Comparison of ENCODE assay signal across 3 cellular contexts in the genomic region with DNA sequence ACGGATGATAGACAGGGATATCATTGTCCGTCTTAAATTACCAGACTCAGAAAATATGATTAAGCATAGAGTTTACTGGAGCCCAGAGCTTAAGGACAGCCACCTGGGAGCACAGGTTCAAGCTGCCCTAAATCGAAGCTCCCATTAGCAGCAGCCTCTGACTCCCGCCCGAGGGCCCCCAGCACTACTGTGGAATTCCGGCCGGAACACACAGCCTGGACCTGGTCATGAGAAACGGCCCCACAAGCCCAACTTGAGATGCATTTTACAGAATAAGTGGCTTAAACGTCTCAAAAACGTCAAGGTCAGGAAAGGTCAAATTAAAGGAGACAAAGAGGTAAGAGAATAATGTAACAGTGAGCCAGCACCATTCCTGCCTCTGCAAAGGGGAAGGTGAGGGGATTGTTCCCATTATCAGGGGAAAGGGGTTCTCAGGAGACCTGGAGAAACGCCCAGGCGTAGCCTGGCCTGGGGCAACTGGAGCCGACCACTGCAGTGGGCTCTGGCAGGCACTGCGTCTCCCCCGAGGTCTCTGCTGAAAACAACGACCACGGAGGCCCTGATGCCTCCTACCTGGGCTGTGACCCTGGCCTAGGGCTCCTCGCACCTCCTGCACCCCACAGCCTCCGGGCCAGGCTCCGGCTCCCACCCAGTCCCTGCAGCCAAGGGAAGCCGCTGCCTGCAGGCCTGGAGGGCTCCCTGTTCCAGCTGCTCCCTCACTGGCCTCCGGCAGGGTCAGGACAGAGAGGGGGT.
TF ChIP-seq lines count a peak whose summit lies in the region.

No MANE protein-coding gene starts in this region.

TF ChIP-seq in A549, 52 proteins besides CTCF, POLR2A, EP300 and RAD21:
- TF ChIP-seq, protein P1, sequence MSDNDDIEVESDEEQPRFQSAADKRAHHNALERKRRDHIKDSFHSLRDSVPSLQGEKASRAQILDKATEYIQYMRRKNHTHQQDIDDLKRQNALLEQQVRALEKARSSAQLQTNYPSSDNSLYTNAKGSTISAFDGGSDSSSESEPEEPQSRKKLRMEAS (IDR thresholded peaks at IDR 0.05) = no peak
- no peak for TF ChIP-seq POLR2AphosphoS2 (conservative IDR thresholded peaks at IDR 0.05; ENCODE audit: low read length)
- no peak for TF ChIP-seq ESRRA (IDR thresholded peaks at IDR 0.05; ENCODE audit: borderline replicate concordance, low read length)
- TF ChIP-seq CEBPB (IDR thresholded peaks at IDR 0.05) = no peak
- TF ChIP-seq GATA3 (IDR thresholded peaks at IDR 0.05; ENCODE audit: borderline replicate concordance) = no peak
- TF ChIP-seq FOSB (CRISPR knock-in tag; IDR thresholded peaks at IDR 0.05) = no peak
- TF ChIP-seq CHD2 (IDR thresholded peaks at IDR 0.05; ENCODE audit: low read length, partially characterized antibody) = no peak
- no peak for TF ChIP-seq ZNF302 (CRISPR knock-in tag; IDR thresholded peaks at IDR 0.05)
- TF ChIP-seq CHD4 (IDR thresholded peaks at IDR 0.05; ENCODE audit: borderline replicate concordance) = no peak
- no peak for TF ChIP-seq HOXB5 (CRISPR knock-in tag; IDR thresholded peaks at IDR 0.05)
- TF ChIP-seq, protein P2, sequence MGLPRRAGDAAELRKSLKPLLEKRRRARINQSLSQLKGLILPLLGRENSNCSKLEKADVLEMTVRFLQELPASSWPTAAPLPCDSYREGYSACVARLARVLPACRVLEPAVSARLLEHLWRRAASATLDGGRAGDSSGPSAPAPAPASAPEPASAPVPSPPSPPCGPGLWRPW (IDR thresholded peaks at IDR 0.05) = no peak
- no peak for TF ChIP-seq KDM1A (IDR thresholded peaks at IDR 0.05; ENCODE audit: low read depth)
- TF ChIP-seq PHF8 (IDR thresholded peaks at IDR 0.05; ENCODE audit: borderline replicate concordance, low read depth) = no peak
- TF ChIP-seq, protein P3, sequence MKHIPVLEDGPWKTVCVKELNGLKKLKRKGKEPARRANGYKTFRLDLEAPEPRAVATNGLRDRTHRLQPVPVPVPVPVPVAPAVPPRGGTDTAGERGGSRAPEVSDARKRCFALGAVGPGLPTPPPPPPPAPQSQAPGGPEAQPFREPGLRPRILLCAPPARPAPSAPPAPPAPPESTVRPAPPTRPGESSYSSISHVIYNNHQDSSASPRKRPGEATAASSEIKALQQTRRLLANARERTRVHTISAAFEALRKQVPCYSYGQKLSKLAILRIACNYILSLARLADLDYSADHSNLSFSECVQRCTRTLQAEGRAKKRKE (CRISPR knock-in tag; IDR thresholded peaks at IDR 0.05; ENCODE audit: low read depth) = no peak
- no peak for TF ChIP-seq SMC3 (IDR thresholded peaks at IDR 0.05)
- TF ChIP-seq, protein P4, sequence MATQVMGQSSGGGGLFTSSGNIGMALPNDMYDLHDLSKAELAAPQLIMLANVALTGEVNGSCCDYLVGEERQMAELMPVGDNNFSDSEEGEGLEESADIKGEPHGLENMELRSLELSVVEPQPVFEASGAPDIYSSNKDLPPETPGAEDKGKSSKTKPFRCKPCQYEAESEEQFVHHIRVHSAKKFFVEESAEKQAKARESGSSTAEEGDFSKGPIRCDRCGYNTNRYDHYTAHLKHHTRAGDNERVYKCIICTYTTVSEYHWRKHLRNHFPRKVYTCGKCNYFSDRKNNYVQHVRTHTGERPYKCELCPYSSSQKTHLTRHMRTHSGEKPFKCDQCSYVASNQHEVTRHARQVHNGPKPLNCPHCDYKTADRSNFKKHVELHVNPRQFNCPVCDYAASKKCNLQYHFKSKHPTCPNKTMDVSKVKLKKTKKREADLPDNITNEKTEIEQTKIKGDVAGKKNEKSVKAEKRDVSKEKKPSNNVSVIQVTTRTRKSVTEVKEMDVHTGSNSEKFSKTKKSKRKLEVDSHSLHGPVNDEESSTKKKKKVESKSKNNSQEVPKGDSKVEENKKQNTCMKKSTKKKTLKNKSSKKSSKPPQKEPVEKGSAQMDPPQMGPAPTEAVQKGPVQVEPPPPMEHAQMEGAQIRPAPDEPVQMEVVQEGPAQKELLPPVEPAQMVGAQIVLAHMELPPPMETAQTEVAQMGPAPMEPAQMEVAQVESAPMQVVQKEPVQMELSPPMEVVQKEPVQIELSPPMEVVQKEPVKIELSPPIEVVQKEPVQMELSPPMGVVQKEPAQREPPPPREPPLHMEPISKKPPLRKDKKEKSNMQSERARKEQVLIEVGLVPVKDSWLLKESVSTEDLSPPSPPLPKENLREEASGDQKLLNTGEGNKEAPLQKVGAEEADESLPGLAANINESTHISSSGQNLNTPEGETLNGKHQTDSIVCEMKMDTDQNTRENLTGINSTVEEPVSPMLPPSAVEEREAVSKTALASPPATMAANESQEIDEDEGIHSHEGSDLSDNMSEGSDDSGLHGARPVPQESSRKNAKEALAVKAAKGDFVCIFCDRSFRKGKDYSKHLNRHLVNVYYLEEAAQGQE (IDR thresholded peaks at IDR 0.05) = no peak
- TF ChIP-seq NR3C1 (IDR thresholded peaks at IDR 0.05) = no peak
- no peak for TF ChIP-seq RCOR1 (IDR thresholded peaks at IDR 0.05; ENCODE audit: low read depth, low read length)
- TF ChIP-seq JUNB (IDR thresholded peaks at IDR 0.05) = no peak
- no peak for TF ChIP-seq EHF (CRISPR knock-in tag; IDR thresholded peaks at IDR 0.05)
TF ChIP-seq in A549: peak in this region for 0.

TF ChIP-seq in GM23338, 12 proteins besides CTCF, POLR2A, EP300 and RAD21 (continues in another document):
- TF ChIP-seq EZH2phosphoT487 (IDR thresholded peaks at IDR 0.05; ENCODE audit: unreplicated experiment) (no peak), STAT1 (IDR thresholded peaks at IDR 0.05; ENCODE audit: unreplicated experiment) (no peak)
- TF ChIP-seq, protein P5, sequence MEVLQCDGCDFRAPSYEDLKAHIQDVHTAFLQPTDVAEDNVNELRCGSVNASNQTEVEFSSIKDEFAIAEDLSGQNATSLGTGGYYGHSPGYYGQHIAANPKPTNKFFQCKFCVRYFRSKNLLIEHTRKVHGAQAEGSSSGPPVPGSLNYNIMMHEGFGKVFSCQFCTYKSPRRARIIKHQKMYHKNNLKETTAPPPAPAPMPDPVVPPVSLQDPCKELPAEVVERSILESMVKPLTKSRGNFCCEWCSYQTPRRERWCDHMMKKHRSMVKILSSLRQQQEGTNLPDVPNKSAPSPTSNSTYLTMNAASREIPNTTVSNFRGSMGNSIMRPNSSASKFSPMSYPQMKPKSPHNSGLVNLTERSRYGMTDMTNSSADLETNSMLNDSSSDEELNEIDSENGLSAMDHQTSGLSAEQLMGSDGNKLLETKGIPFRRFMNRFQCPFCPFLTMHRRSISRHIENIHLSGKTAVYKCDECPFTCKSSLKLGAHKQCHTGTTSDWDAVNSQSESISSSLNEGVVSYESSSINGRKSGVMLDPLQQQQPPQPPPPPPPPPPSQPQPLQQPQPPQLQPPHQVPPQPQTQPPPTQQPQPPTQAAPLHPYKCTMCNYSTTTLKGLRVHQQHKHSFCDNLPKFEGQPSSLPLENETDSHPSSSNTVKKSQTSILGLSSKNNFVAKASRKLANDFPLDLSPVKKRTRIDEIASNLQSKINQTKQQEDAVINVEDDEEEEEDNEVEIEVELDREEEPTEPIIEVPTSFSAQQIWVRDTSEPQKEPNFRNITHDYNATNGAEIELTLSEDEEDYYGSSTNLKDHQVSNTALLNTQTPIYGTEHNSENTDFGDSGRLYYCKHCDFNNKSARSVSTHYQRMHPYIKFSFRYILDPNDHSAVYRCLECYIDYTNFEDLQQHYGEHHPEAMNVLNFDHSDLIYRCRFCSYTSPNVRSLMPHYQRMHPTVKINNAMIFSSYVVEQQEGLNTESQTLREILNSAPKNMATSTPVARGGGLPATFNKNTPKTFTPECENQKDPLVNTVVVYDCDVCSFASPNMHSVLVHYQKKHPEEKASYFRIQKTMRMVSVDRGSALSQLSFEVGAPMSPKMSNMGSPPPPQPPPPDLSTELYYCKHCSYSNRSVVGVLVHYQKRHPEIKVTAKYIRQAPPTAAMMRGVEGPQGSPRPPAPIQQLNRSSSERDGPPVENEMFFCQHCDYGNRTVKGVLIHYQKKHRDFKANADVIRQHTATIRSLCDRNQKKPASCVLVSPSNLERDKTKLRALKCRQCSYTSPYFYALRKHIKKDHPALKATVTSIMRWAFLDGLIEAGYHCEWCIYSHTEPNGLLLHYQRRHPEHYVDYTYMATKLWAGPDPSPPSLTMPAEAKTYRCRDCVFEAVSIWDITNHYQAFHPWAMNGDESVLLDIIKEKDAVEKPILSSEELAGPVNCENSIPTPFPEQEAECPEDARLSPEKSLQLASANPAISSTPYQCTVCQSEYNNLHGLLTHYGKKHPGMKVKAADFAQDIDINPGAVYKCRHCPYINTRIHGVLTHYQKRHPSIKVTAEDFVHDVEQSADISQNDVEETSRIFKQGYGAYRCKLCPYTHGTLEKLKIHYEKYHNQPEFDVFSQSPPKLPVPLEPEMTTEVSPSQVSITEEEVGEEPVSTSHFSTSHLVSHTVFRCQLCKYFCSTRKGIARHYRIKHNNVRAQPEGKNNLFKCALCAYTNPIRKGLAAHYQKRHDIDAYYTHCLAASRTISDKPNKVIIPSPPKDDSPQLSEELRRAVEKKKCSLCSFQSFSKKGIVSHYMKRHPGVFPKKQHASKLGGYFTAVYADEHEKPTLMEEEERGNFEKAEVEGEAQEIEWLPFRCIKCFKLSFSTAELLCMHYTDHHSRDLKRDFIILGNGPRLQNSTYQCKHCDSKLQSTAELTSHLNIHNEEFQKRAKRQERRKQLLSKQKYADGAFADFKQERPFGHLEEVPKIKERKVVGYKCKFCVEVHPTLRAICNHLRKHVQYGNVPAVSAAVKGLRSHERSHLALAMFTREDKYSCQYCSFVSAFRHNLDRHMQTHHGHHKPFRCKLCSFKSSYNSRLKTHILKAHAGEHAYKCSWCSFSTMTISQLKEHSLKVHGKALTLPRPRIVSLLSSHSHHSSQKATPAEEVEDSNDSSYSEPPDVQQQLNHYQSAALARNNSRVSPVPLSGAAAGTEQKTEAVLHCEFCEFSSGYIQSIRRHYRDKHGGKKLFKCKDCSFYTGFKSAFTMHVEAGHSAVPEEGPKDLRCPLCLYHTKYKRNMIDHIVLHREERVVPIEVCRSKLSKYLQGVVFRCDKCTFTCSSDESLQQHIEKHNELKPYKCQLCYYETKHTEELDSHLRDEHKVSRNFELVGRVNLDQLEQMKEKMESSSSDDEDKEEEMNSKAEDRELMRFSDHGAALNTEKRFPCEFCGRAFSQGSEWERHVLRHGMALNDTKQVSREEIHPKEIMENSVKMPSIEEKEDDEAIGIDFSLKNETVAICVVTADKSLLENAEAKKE (CRISPR knock-in tag; IDR thresholded peaks at IDR 0.05) = no peak

TF ChIP-seq in H1, 55 proteins besides CTCF, POLR2A, EP300 and RAD21:
- TF ChIP-seq, protein P6, sequence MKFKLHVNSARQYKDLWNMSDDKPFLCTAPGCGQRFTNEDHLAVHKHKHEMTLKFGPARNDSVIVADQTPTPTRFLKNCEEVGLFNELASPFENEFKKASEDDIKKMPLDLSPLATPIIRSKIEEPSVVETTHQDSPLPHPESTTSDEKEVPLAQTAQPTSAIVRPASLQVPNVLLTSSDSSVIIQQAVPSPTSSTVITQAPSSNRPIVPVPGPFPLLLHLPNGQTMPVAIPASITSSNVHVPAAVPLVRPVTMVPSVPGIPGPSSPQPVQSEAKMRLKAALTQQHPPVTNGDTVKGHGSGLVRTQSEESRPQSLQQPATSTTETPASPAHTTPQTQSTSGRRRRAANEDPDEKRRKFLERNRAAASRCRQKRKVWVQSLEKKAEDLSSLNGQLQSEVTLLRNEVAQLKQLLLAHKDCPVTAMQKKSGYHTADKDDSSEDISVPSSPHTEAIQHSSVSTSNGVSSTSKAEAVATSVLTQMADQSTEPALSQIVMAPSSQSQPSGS (IDR thresholded peaks at IDR 0.05; ENCODE audit: low read length) = no peak
- TF ChIP-seq BACH1 (IDR thresholded peaks at IDR 0.05; ENCODE audit: low read length) = no peak
- no peak for TF ChIP-seq NRF1 (IDR thresholded peaks at IDR 0.05; ENCODE audit: low read depth, low read length)
- TF ChIP-seq JUND (IDR thresholded peaks at IDR 0.05; ENCODE audit: low read length) = no peak
- no peak for TF ChIP-seq SAP30 (IDR thresholded peaks at IDR 0.05; ENCODE audit: insufficient read depth, insufficient replicate concordance, low read length)
